ENCODE assay signal across 1 cellular context in the genomic region with DNA sequence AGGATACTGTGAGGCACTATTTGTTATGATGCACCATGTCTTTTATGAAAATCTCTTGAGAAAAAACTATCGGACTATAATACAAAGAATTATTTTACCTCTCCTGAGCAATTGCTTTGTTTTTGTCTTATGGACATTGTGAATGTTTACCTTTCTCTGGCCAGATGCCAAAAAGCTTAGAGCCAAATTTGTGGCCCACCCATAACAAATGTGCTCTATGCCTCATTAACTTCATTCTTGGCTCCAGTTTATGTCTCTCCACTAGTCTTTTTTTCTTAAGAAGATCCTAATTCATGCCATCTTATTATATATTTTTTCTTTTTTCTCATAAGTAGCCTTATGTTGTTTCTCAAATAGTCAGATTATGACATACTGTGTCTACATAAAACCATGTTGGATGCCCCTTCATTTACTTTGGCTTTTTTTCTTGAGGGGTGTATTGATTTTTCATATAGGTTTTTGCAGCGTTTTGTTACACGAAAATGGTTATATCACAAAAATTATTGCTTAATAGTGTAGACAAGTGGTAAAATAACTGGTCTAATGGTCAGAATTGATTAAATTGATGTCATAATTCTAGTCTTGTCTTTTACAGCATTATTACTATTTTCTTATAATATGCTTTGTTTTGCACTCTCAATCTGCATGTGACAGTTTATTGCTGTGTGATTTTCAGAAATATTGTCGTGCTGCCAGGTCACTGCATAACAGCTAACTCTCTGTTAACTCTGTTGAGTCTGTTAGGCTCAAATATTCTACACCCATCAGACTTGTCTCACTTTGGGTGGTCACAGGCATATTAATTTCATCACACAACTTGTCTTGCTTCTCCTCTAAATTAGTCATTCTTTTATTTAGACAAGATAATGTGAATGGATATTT.
TF ChIP-seq lines count a peak whose summit lies in the region.

No MANE protein-coding gene starts in this region.

TF ChIP-seq in HEK293, 187 proteins besides CTCF, POLR2A, EP300 and RAD21 (continued from another document and continues in another):
- TF ChIP-seq, protein P1, sequence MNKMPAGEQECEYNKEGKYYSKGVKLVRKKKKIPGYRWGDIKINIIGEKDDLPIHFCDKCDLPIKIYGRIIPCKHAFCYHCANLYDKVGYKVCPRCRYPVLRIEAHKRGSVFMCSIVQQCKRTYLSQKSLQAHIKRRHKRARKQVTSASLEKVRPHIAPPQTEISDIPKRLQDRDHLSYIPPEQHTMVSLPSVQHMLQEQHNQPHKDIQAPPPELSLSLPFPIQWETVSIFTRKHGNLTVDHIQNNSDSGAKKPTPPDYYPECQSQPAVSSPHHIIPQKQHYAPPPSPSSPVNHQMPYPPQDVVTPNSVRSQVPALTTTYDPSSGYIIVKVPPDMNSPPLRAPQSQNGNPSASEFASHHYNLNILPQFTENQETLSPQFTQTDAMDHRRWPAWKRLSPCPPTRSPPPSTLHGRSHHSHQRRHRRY (tag by site-specific recombination; IDR thresholded peaks at IDR 0.05) = no peak
- TF ChIP-seq EGR2 (tag by site-specific recombination; IDR thresholded peaks at IDR 0.05; ENCODE audit: low read depth) (no peak), ZNF335 (tag by site-specific recombination; conservative IDR thresholded peaks at IDR 0.05) (no peak), YY1 (tag by site-specific recombination; IDR thresholded peaks at IDR 0.05) (no peak), ZNF473 (tag by site-specific recombination; IDR thresholded peaks at IDR 0.05) (no peak), ZNF837 (tag by site-specific recombination; IDR thresholded peaks at IDR 0.05) (no peak), ZBTB48 (tag by site-specific recombination; IDR thresholded peaks at IDR 0.05) (0 out of 2 replicates have a peak, but pooled peaks have one; percentile 11), ZFP41 (tag by site-specific recombination; IDR thresholded peaks at IDR 0.05; ENCODE audit: borderline replicate concordance) (no peak), ZNF350 (tag by site-specific recombination; IDR thresholded peaks at IDR 0.05) (peak; percentile 83; the same call in 1 of the 2 replicates), KLF1 (tag by site-specific recombination; IDR thresholded peaks at IDR 0.05) (peak; percentile 79), IKZF3 (tag by site-specific recombination; IDR thresholded peaks at IDR 0.05) (peak; percentile 59), ZNF623 (tag by site-specific recombination; IDR thresholded peaks at IDR 0.05) (no peak), ZNF146 (tag by site-specific recombination; IDR thresholded peaks at IDR 0.05) (no peak), ZNF155 (tag by site-specific recombination; IDR thresholded peaks at IDR 0.05) (no peak), ZNF561 (tag by site-specific recombination; IDR thresholded peaks at IDR 0.05; ENCODE audit: borderline replicate concordance) (peak; percentile 93), KLF7 (tag by site-specific recombination; IDR thresholded peaks at IDR 0.05; ENCODE audit: borderline replicate concordance) (peak; percentile 31; the same call in 1 of the 2 replicates), ZBTB7A (tag by site-specific recombination; IDR thresholded peaks at IDR 0.05; ENCODE audit: low read depth) (no peak), ZNF394 (tag by site-specific recombination; IDR thresholded peaks at IDR 0.05; ENCODE audit: borderline replicate concordance) (no peak), SETDB1 (IDR thresholded peaks at IDR 0.05; ENCODE audit: insufficient read length, low read length) (no peak), ZBTB20 (tag by site-specific recombination; IDR thresholded peaks at IDR 0.05) (no peak), WT1 (tag by site-specific recombination; IDR thresholded peaks at IDR 0.05) (peak; percentile 64), ZNF214 (tag by site-specific recombination; IDR thresholded peaks at IDR 0.05; ENCODE audit: borderline replicate concordance) (no peak; the same call in 1 of the 2 replicates), ZEB2 (tag by site-specific recombination; IDR thresholded peaks at IDR 0.05) (peak; percentile 68; the same call in 1 of the 2 replicates), ZNF664 (tag by site-specific recombination; IDR thresholded peaks at IDR 0.05) (no peak), ZNF366 (tag by site-specific recombination; conservative IDR thresholded peaks at IDR 0.05) (peak; percentile 67; the same call in 1 of the 2 replicates), ZNF354C (tag by site-specific recombination; IDR thresholded peaks at IDR 0.05; ENCODE audit: borderline replicate concordance, low read depth) (no peak), ZNF670 (tag by site-specific recombination; IDR thresholded peaks at IDR 0.05; ENCODE audit: low read depth) (no peak), GLIS1 (tag by site-specific recombination; IDR thresholded peaks at IDR 0.05) (no peak), ZNF239 (tag by site-specific recombination; IDR thresholded peaks at IDR 0.05) (no peak), ZNF202 (tag by site-specific recombination; IDR thresholded peaks at IDR 0.05; ENCODE audit: borderline replicate concordance) (no peak), ZNF791 (tag by site-specific recombination; IDR thresholded peaks at IDR 0.05) (no peak), HOXA7 (CRISPR knock-in tag; IDR thresholded peaks at IDR 0.05; ENCODE audit: borderline replicate concordance) (no peak), ZNF701 (tag by site-specific recombination; IDR thresholded peaks at IDR 0.05) (no peak), ZNF747 (tag by site-specific recombination; IDR thresholded peaks at IDR 0.05) (no peak), REPIN1 (tag by site-specific recombination; IDR thresholded peaks at IDR 0.05; ENCODE audit: low read depth) (0 out of 2 replicates have a peak, but pooled peaks have one; percentile 38), ZNF324 (tag by site-specific recombination; IDR thresholded peaks at IDR 0.05) (peak; percentile 69; the same call in 1 of the 2 replicates)
- TF ChIP-seq, protein P2, sequence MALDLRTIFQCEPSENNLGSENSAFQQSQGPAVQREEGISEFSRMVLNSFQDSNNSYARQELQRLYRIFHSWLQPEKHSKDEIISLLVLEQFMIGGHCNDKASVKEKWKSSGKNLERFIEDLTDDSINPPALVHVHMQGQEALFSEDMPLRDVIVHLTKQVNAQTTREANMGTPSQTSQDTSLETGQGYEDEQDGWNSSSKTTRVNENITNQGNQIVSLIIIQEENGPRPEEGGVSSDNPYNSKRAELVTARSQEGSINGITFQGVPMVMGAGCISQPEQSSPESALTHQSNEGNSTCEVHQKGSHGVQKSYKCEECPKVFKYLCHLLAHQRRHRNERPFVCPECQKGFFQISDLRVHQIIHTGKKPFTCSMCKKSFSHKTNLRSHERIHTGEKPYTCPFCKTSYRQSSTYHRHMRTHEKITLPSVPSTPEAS (tag by site-specific recombination; IDR thresholded peaks at IDR 0.05) = peak; percentile 42
- TF ChIP-seq, protein P3, sequence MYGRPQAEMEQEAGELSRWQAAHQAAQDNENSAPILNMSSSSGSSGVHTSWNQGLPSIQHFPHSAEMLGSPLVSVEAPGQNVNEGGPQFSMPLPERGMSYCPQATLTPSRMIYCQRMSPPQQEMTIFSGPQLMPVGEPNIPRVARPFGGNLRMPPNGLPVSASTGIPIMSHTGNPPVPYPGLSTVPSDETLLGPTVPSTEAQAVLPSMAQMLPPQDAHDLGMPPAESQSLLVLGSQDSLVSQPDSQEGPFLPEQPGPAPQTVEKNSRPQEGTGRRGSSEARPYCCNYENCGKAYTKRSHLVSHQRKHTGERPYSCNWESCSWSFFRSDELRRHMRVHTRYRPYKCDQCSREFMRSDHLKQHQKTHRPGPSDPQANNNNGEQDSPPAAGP (tag by site-specific recombination; IDR thresholded peaks at IDR 0.05) = peak; percentile 38; the same call in 1 of the 2 replicates
- TF ChIP-seq, protein P4, sequence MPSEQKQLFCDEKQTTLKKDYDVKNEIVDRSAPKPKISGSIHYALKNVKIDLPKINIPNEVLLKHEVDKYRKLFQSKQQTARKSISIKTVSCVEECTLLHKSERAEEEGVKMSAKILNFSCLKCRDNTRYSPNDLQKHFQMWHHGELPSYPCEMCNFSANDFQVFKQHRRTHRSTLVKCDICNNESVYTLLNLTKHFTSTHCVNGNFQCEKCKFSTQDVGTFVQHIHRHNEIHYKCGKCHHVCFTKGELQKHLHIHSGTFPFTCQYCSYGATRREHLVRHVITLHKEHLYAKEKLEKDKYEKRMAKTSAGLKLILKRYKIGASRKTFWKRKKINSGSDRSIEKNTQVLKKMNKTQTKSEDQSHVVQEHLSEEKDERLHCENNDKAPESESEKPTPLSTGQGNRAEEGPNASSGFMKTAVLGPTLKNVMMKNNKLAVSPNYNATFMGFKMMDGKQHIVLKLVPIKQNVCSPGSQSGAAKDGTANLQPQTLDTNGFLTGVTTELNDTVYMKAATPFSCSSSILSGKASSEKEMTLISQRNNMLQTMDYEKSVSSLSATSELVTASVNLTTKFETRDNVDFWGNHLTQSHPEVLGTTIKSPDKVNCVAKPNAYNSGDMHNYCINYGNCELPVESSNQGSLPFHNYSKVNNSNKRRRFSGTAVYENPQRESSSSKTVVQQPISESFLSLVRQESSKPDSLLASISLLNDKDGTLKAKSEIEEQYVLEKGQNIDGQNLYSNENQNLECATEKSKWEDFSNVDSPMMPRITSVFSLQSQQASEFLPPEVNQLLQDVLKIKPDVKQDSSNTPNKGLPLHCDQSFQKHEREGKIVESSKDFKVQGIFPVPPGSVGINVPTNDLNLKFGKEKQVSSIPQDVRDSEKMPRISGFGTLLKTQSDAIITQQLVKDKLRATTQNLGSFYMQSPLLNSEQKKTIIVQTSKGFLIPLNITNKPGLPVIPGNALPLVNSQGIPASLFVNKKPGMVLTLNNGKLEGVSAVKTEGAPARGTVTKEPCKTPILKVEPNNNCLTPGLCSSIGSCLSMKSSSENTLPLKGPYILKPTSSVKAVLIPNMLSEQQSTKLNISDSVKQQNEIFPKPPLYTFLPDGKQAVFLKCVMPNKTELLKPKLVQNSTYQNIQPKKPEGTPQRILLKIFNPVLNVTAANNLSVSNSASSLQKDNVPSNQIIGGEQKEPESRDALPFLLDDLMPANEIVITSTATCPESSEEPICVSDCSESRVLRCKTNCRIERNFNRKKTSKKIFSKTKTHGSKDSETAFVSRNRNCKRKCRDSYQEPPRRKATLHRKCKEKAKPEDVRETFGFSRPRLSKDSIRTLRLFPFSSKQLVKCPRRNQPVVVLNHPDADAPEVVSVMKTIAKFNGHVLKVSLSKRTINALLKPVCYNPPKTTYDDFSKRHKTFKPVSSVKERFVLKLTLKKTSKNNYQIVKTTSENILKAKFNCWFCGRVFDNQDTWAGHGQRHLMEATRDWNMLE (tag by site-specific recombination; conservative IDR thresholded peaks at IDR 0.05; ENCODE audit: low read depth) = no peak; the same call in 1 of the 2 replicates
- TF ChIP-seq, protein P5, sequence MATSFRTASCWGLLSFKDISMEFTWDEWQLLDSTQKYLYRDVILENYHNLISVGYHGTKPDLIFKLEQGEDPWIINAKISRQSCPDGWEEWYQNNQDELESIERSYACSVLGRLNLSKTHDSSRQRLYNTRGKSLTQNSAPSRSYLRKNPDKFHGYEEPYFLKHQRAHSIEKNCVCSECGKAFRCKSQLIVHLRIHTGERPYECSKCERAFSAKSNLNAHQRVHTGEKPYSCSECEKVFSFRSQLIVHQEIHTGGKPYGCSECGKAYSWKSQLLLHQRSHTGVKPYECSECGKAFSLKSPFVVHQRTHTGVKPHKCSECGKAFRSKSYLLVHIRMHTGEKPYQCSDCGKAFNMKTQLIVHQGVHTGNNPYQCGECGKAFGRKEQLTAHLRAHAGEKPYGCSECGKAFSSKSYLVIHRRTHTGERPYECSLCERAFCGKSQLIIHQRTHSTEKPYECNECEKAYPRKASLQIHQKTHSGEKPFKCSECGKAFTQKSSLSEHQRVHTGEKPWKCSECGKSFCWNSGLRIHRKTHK (tag by site-specific recombination; IDR thresholded peaks at IDR 0.05) = no peak
- TF ChIP-seq, protein P6, sequence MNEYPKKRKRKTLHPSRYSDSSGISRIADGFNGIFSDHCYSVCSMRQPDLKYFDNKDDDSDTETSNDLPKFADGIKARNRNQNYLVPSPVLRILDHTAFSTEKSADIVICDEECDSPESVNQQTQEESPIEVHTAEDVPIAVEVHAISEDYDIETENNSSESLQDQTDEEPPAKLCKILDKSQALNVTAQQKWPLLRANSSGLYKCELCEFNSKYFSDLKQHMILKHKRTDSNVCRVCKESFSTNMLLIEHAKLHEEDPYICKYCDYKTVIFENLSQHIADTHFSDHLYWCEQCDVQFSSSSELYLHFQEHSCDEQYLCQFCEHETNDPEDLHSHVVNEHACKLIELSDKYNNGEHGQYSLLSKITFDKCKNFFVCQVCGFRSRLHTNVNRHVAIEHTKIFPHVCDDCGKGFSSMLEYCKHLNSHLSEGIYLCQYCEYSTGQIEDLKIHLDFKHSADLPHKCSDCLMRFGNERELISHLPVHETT (tag by site-specific recombination; IDR thresholded peaks at IDR 0.05) = 0 out of 2 replicates have a peak, but pooled peaks have one; percentile 43
- TF ChIP-seq, protein P7, sequence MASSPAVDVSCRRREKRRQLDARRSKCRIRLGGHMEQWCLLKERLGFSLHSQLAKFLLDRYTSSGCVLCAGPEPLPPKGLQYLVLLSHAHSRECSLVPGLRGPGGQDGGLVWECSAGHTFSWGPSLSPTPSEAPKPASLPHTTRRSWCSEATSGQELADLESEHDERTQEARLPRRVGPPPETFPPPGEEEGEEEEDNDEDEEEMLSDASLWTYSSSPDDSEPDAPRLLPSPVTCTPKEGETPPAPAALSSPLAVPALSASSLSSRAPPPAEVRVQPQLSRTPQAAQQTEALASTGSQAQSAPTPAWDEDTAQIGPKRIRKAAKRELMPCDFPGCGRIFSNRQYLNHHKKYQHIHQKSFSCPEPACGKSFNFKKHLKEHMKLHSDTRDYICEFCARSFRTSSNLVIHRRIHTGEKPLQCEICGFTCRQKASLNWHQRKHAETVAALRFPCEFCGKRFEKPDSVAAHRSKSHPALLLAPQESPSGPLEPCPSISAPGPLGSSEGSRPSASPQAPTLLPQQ (tag by site-specific recombination; IDR thresholded peaks at IDR 0.05) = peak; percentile 58
- TF ChIP-seq, protein P8, sequence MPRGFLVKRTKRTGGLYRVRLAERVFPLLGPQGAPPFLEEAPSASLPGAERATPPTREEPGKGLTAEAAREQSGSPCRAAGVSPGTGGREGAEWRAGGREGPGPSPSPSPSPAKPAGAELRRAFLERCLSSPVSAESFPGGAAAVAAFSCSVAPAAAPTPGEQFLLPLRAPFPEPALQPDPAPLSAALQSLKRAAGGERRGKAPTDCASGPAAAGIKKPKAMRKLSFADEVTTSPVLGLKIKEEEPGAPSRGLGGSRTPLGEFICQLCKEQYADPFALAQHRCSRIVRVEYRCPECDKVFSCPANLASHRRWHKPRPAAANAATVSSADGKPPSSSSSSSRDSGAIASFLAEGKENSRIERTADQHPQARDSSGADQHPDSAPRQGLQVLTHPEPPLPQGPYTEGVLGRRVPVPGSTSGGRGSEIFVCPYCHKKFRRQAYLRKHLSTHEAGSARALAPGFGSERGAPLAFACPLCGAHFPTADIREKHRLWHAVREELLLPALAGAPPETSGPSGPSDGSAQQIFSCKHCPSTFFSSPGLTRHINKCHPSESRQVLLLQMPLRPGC (tag by site-specific recombination; IDR thresholded peaks at IDR 0.05) = no peak; the same call in 1 of the 2 replicates
- TF ChIP-seq, protein P9, sequence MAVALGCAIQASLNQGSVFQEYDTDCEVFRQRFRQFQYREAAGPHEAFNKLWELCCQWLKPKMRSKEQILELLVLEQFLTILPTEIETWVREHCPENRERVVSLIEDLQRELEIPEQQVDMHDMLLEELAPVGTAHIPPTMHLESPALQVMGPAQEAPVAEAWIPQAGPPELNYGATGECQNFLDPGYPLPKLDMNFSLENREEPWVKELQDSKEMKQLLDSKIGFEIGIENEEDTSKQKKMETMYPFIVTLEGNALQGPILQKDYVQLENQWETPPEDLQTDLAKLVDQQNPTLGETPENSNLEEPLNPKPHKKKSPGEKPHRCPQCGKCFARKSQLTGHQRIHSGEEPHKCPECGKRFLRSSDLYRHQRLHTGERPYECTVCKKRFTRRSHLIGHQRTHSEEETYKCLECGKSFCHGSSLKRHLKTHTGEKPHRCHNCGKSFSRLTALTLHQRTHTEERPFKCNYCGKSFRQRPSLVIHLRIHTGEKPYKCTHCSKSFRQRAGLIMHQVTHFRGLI (tag by site-specific recombination; IDR thresholded peaks at IDR 0.05) = peak; percentile 46; the same call in 1 of the 2 replicates
